ENCODE assay signal across 14 cellular contexts in the genomic region with DNA sequence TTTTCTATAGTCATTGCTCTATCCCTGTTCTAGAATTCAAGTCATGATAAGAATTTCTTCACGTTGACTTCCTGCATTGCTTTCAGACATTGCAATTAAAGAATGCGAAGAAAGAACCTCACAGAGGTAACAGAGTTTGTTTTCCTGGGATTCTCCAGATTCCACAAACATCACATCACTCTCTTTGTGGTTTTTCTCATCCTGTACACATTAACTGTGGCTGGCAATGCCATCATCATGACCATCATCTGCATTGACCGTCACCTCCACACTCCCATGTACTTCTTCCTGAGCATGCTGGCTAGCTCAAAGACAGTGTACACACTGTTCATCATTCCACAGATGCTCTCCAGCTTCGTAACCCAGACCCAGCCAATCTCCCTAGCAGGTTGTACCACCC. TPM values are rescaled to one million over a fixed set of nuclear protein-coding genes. Genes with fewer than 3 reads are reported as not detected.
DNase-seq lines count a peak whose midpoint lies in the region; ATAC-seq and TF ChIP-seq lines count a peak whose summit lies in the region.
"Had no signal": no experiment of that assay in that cellular context is flagged by ENCODE, and none has a peak within 500 bp of the region (broad histone marks: within the 10 kb centered on the region; RNA-seq: fewer than 3 reads in every experiment).

No MANE protein-coding gene starts in this region.

- ATAC-seq in activated CD4-positive, CD25-positive, alpha-beta regulatory T cell treated with anti-CD3 and anti-CD28 coated beads, Interleukin-2, amount 50 U/mL, for 24 hours: no peak
- ATAC-seq in GM18909 (IDR thresholded peaks at IDR 0.05; ENCODE audit: poor library complexity, unreplicated experiment): no peak

- H4K20me1 ChIP-seq in PC-9 (ENCODE audit: insufficient read depth): no peaks in the 10 kb centered on the region

- no peaks in the 10 kb centered on the region for H3K36me3 ChIP-seq in PC-9 (ENCODE audit: low read depth)

- H3K27me3 ChIP-seq in PC-9 (ENCODE audit: insufficient read depth, low read depth): no peaks in the 10 kb centered on the region

- CTCF ChIA-PET in Calu3 (lab: Charles Lee) (no interaction called here), PC-9 (lab: Charles Lee) (interaction anchor here (0.5 kb wide), 1 partner anchor 357 kb away, joined by 5 read pairs; no protein-coding TSS in a partner anchor)

- H3K9me3 Mint-ChIP-seq in Calu3 (ENCODE audit: low read depth, unreplicated experiment): peaks cover 9% of the 10 kb centered on the region

- H3K4me1 ChIP-seq in PC-9 (replicated peaks; ENCODE audit: insufficient read depth): peaks cover 5% of the 10 kb centered on the region

- TF ChIP-seq CTCF in Calu3 (IDR thresholded peaks at IDR 0.05; ENCODE audit: unreplicated experiment) (no peak), PC-9 (conservative IDR thresholded peaks at IDR 0.05) (no peak)

- H3K9me2 ChIP-seq in PC-9 (ENCODE audit: insufficient read depth): no peaks in the 10 kb centered on the region

- H3K27ac ChIP-seq in PC-9: no peak overlapping the region

- BruUV-seq in Calu3 (replicated peaks; lab: Mats Ljungman, UMichigan): no TSS peak
- no TSS peak for BruUV-seq in PC-9 (replicated peaks; lab: Mats Ljungman, UMichigan)

- H3K9me3 ChIP-seq in PC-9 (ENCODE audit: insufficient read depth, low read depth): 0 out of 2 replicates have a peak, but pooled peaks cover 5% of the 10 kb centered on the region

- H3K27ac Mint-ChIP-seq in Calu3 (ENCODE audit: unreplicated experiment): peak overlapping the region; percentile 66
- H3K27ac Mint-ChIP-seq: nephron progenitor cell had no signal

- intact Hi-C loops in Calu3 (cut with micrococcal nuclease; ENCODE audit: unreplicated experiment) (loop anchor here (5.0 kb wide), 2 partner anchors 41 to 179 kb away; no protein-coding TSS in a partner anchor), PC-9 (cut with micrococcal nuclease; ENCODE audit: unreplicated experiment) (loop anchor here (5.0 kb wide), 1 partner anchor 294 kb away; no protein-coding TSS in a partner anchor)

- H3K79me2 ChIP-seq in PC-9 (ENCODE audit: low read depth): no peaks in the 10 kb centered on the region

- H3F3A ChIP-seq in PC-9 (ENCODE audit: insufficient read depth, low read depth): no peaks in the 10 kb centered on the region

- H3K4me1 Mint-ChIP-seq in Calu3 (ENCODE audit: low read depth, unreplicated experiment): peaks cover 34% of the 10 kb centered on the region
- H3K4me1 Mint-ChIP-seq: nephron progenitor cell had no signal

- H3K36me3 Mint-ChIP-seq in Calu3 (ENCODE audit: insufficient read depth, unreplicated experiment): no peaks in the 10 kb centered on the region

- no peaks in the 10 kb centered on the region for H3K27me3 Mint-ChIP-seq in Calu3 (ENCODE audit: unreplicated experiment)

- H3K4me3 Mint-ChIP-seq in Calu3 (ENCODE audit: low read depth, unreplicated experiment): peak overlapping the region; percentile 25
- H3K4me3 Mint-ChIP-seq: nephron progenitor cell had no signal

- no peak overlapping the region for H3K4me2 ChIP-seq in PC-9

- H3K4me3 ChIP-seq in PC-9: no peak overlapping the region

- DNase-seq in Calu3 (peak; percentile 54), PC-9 (peak; percentile 71 to 75), dermis microvascular lymphatic vessel endothelial cell (ENCODE audit: low read depth in 2 of 2) (peak; percentile 1 to 49), lung microvascular endothelial cell (ENCODE audit: low read depth in 2 of 2) (peak; percentile 5 to 86), NCI-H2107 (lab: John Stamatoyannopoulos, UW) (no peak)
- DNase-seq in activated CD4-positive, alpha-beta T cell treated with anti-CD3 and anti-CD28 coated beads for 1 hour: no peak
- DNase-seq: caudate nucleus, MM.1S, NCI-H524 treated with DMSO at 0.1 percent for 48 hours, nephron progenitor cell had no signal

- H2AFZ ChIP-seq in PC-9: no peak overlapping the region

- POLR2A ChIA-PET in PC-9 (lab: Charles Lee; ENCODE audit: unreplicated experiment): interaction anchor here (0.6 kb wide), 1 partner anchor 262 kb away, joined by 3 read pairs; no protein-coding TSS in a partner anchor

RNA-seq across cellular contexts. Expression of a gene that starts 10.6 kb away (rescaled TPM):
- 0.66 TPM in 1 of 2 replicates, not detected in the other for total RNA-seq in Calu3 (2022)
- not detected in 2 replicates for total RNA-seq in PC-9 (2021)
- not detected in 2 replicates for total RNA-seq in dermis microvascular lymphatic vessel endothelial cell
- not detected in 2 replicates for total RNA-seq in lung microvascular endothelial cell
- total RNA-seq: T-helper 2 cell treated with Interferon-gamma antibody and Interleukin-4, amounts not matched to agents 100 ng/mL and 5 ng/mL, for 36 hours; temporal lobe had no signal

Comparison
In these comparisons a context has a peak if more than half of its experiments do, and no peak if none do; other contexts are left out.
1. DNase-seq: peak in Calu3 (single experiment), PC-9 (2 of 2), dermis microvascular lymphatic vessel endothelial cell (2 of 2) and lung microvascular endothelial cell (2 of 2); none in NCI-H2107 (single experiment) and activated CD4-positive, alpha-beta T cell treated with anti-CD3 and anti-CD28 coated beads for 1 hour (single experiment).